Comparison of ENCODE assay signal across 9 cellular contexts in the genomic region with DNA sequence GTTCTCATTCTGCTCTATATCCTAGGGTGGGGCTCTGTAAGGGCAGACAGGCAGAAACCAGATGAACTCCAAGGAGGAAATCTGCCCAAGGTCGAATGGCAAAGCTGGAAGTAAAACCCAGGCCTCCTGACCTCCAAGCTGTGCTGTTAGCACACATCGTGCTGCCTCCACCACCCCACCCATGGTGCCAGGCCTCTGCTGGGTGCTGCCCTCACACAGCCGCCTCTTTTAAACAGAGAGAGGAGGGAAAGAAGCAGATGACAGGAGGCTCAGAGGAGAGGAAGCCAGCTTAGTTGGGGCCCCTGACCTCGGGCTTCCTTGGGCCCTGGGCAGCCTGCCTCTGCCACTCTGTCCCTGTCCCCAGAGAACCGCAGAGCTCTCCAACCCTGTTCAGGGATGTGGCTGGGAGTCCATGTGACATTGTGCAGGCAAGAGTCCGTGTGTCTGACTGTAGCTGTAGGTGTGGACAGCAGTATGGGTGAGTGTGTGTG. TPM values are rescaled to one million over a fixed set of nuclear protein-coding genes. Genes with fewer than 3 reads are reported as not detected.
DNase-seq lines count a peak whose midpoint lies in the region; ATAC-seq and TF ChIP-seq lines count a peak whose summit lies in the region.
"Had no signal": no experiment of that assay in that cellular context is flagged by ENCODE, and none has a peak within 500 bp of the region (broad histone marks: within the 10 kb centered on the region; RNA-seq: fewer than 3 reads in every experiment).

No MANE protein-coding gene starts in this region.

- H3K27ac ChIP-seq in left lung, result peak overlapping the region; percentile 73 to 86
- peak overlapping the region in 7 of 8 donors; percentile 41 to 79 (median 67) for H3K27ac ChIP-seq in spleen

- peaks cover 59% of the 10 kb centered on the region for H3K4me1 Mint-ChIP-seq in chondrocyte (ENCODE audit: low read depth)

- H3K36me3 ChIP-seq in left lung (no peaks in the 10 kb centered on the region), spleen (no peaks in the 10 kb centered on the region)

- peak overlapping the region; percentile 89 for H3K4me3 Mint-ChIP-seq in chondrocyte (ENCODE audit: unreplicated experiment)

- H3K4me1 ChIP-seq in left lung (peaks cover 18 to 27% of the 10 kb centered on the region in 2 donors), spleen (peaks cover 3 to 40% (median 23%) of the 10 kb centered on the region in 6 donors)

- no peak for TF ChIP-seq POLR2A in spleen (IDR thresholded peaks at IDR 0.05)

- 21 to 50% (median 43%) methylated on average over 5 to 6 of the region's 6 CpGs for WGBS in spleen, 5 donors

- DNase-seq in M059J (ENCODE audit: low read depth) (peak; percentile 36), chondrocyte (ENCODE audit: low spot score) (peak; percentile 68), left lung (peak in 1 of 2 donors; percentile 53), spleen (peak; percentile 54), AG08396 (ENCODE audit: low spot score) (no peak)
- DNase-seq in activated CD4-positive, alpha-beta T cell treated with anti-CD3 and anti-CD28 coated beads for 4 hours, result no peak
- DNase-seq: activated CD4-positive, alpha-beta T cell treated with anti-CD3 and anti-CD28 coated beads, Interleukin-2, amount 50 U/mL, for 4 hours had no signal

- peaks cover 2% of the 10 kb centered on the region for H3K36me3 Mint-ChIP-seq in chondrocyte (ENCODE audit: low read depth)

- peaks cover 0 to 34% of the 10 kb centered on the region in 2 donors for H3K27me3 ChIP-seq in left lung
- peaks cover 0 to 46% (median 20%) of the 10 kb centered on the region in 7 donors for H3K27me3 ChIP-seq in spleen (replicated peaks in 1 of 7)

- no peaks in the 10 kb centered on the region for H3K9me3 Mint-ChIP-seq in chondrocyte (ENCODE audit: low read depth)

- TF ChIP-seq CTCF in chondrocyte (IDR thresholded peaks at IDR 0.05) (no peak), left lung (IDR thresholded peaks at IDR 0.05) (no peak), spleen (IDR thresholded peaks at IDR 0.05 in 8 of 11, conservative IDR thresholded peaks at IDR 0.05 in 3 of 11) (no peak)

- H3K9me3 ChIP-seq in left lung (no peaks in the 10 kb centered on the region), spleen (no peaks in the 10 kb centered on the region)

- peak overlapping the region in 1 of 2 donors; percentile 58 for H3K4me3 ChIP-seq in left lung
- H3K4me3 ChIP-seq in spleen, result peak overlapping the region in 5 of 8 donors; percentile 33 to 70 (median 48)

- intact Hi-C loops in left lung (cut with DNase I) (no loop called here), spleen (cut with DNase I; ENCODE audit: low total_unique reads) (no loop called here)

- peak; percentile 33 for ATAC-seq in left lung
- no peak for ATAC-seq in GM18519 (IDR thresholded peaks at IDR 0.05; ENCODE audit: low FRiP score, unreplicated experiment)
- ATAC-seq in HG03521 (IDR thresholded peaks at IDR 0.05; ENCODE audit: unreplicated experiment), result no peak

- peak overlapping the region; percentile 85 for H3K27ac Mint-ChIP-seq in chondrocyte (ENCODE audit: unreplicated experiment)

- no peaks in the 10 kb centered on the region for H3K27me3 Mint-ChIP-seq in chondrocyte (ENCODE audit: low read depth)

RNA-seq across cellular contexts. Expression of gene SYNC, which starts 1.1 kb away (rescaled TPM):
- total RNA-seq in M059J (2014; rRNA removed; shearing (Covaris generic)), result 22.3 and 38.2 TPM in 2 replicates
- total RNA-seq in chondrocyte, result 66.8 to 72.5 TPM (median 71.8 TPM) in 3 replicates
- total RNA-seq in left lung, result 10 to 100 TPM; 11.9 to 19.9 TPM
- total RNA-seq in spleen, result 1 to 10 TPM; 1.3 to 9.2 (median 6.5) TPM
- polyA plus RNA-seq in spleen, result 1 to 10 TPM; 1.2 to 4.5 (median 1.7) TPM

RNA-seq across cellular contexts. Expression of gene RBBP4, which starts 50.5 kb away (rescaled TPM):
- total RNA-seq in M059J (2014; rRNA removed; shearing (Covaris generic)), result 182 and 233 TPM in 2 replicates
- total RNA-seq in chondrocyte (155 to 194 TPM (median 156 TPM) in 3 replicates), left lung (100 to 1,000 TPM; 166 to 176 TPM), spleen (100 to 1,000 TPM; 122 to 181 (median 158) TPM)
- polyA plus RNA-seq in spleen, result 10 to 100 TPM; 42.4 to 74.1 (median 61.0) TPM

RNA-seq across cellular contexts. Expression of gene ZBTB8OS, which starts 51.1 kb away (rescaled TPM):
- total RNA-seq in M059J (2014; rRNA removed; shearing (Covaris generic)), result 85.1 and 88.1 TPM in 2 replicates
- total RNA-seq in chondrocyte (30.0 to 41.1 TPM (median 36.7 TPM) in 3 replicates), left lung (10 to 100 TPM; 41.4 to 45.0 TPM), spleen (10 to 100 TPM; 26.7 to 46.2 (median 35.4) TPM)
- 10 to 100 TPM; 52.9 to 70.5 (median 53.1) TPM for polyA plus RNA-seq in spleen

Comparison
In these comparisons a context has a peak if more than half of its experiments do, and no peak if none do; other contexts are left out.
1. DNase-seq: peak in M059J (single experiment), chondrocyte (single experiment) and spleen (single experiment); none in activated CD4-positive, alpha-beta T cell treated with anti-CD3 and anti-CD28 coated beads for 4 hours (0 of 2) and AG08396 (single experiment).